31 cellular contexts compared by ENCODE assay signal in the genomic region with DNA sequence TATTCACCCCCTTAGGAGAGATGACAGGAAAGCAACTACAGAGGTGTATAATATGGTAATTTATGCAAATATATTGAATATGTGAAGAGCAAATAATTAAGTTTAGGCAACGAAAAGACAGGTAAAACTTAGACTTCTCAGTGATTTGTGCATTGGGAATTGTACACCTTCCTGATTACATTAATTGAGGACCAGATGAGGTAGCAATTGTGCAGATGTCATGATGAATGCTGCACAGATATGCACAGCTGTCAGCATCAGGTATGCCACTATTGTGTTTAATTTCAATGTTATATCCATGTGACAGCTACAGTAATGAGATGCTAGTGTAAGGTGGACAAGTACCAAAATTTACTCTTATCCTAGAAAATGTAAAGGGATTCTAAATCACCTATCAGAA.
"Had no signal": no experiment of that assay in that cellular context is flagged by ENCODE, and none has a peak within 500 bp of the region (broad histone marks: within the 10 kb centered on the region; RNA-seq: fewer than 3 reads in every experiment).

No MANE protein-coding gene starts in this region.

- H3K27ac ChIP-seq: adrenal gland, ascending aorta, body of pancreas, brain microvascular endothelial cell, breast epithelium, cardiac muscle cell had no signal

- H3K36me3 ChIP-seq: adrenal gland, ascending aorta, brain microvascular endothelial cell, breast epithelium, cardiac muscle cell had no signal

- H3K4me3 ChIP-seq: adrenal gland, ascending aorta, body of pancreas, breast epithelium, cardiac muscle cell had no signal

- DNase-seq: activated effector memory CD4-positive, alpha-beta T cell treated with anti-CD3 and anti-CD28 coated beads, Interleukin-2, amount 50 U/mL, for 16 hours; activated effector memory CD4-positive, alpha-beta T cell treated with Interleukin-2 at 50 U/mL for 16 hours; activated gamma-delta T cell; activated gamma-delta T cell treated with Interleukin-2 at 50 U/mL for 16 hours; activated naive CD4-positive, alpha-beta T cell; activated naive CD4-positive, alpha-beta T cell treated with anti-CD3 and anti-CD28 coated beads for 36 hours; activated naive CD4-positive, alpha-beta T cell treated with anti-CD3 and anti-CD28 coated beads, Interleukin-2, amount 10 ng/mL, durations not matched to agents 7 days and 5 days; activated naive CD4-positive, alpha-beta T cell treated with anti-CD3 and anti-CD28 coated beads, Interleukin-2, amount 50 U/mL, for 16 hours; activated naive CD4-positive, alpha-beta T cell treated with Interleukin-2 at 50 U/mL for 16 hours; activated naive CD8-positive, alpha-beta T cell treated with anti-CD3 and anti-CD28 coated beads for 36 hours; activated naive CD8-positive, alpha-beta T cell treated with anti-CD3 and anti-CD28 coated beads, Interleukin-2, amount 10 ng/mL, durations not matched to agents 7 days and 5 days; activated naive CD8-positive, alpha-beta T cell treated with anti-CD3 and anti-CD28 coated beads, Interleukin-2, amount 50 U/mL, for 24 hours; activated T-cell treated with anti-CD3 and anti-CD28 coated beads, Interleukin-2, amount 50 U/mL, for 24 hours; activated T-cell treated with anti-CD3 and anti-CD28 coated beads, Interleukin-2, amount 50 U/mL, for 4 hours; activated T-cell treated with anti-CD3 and anti-CD28 coated beads, Interleukin-2, amount 50 U/mL, for 48 hours; activated T-cell treated with anti-CD3 and anti-CD28 coated beads, Interleukin-2, amount 50 U/mL, for 72 hours; adrenal gland; amniotic stem cell; amygdala; anterior cingulate cortex; aorta; body of pancreas; brain microvascular endothelial cell; caudate nucleus; central memory CD4-positive, alpha-beta T cell; cerebellar nuclear complex had no signal

- ATAC-seq: activated naive CD4-positive, alpha-beta T cell treated with anti-CD3 and anti-CD28 coated beads, Interleukin-2, amount 50 U/mL, for 72 hours; activated naive CD8-positive, alpha-beta T cell treated with anti-CD3 and anti-CD28 coated beads, Interleukin-2, amount 50 U/mL, for 24 hours; activated T-cell treated with anti-CD3 and anti-CD28 coated beads, Interleukin-2, amount 50 U/mL, for 4 hours; activated T-cell treated with anti-CD3 and anti-CD28 coated beads, Interleukin-2, amount 50 U/mL, for 72 hours; activated T-helper 17 cell treated with anti-CD3 and anti-CD28 coated beads, Interleukin-2, amount 50 U/mL, for 72 hours; body of pancreas had no signal

- H3K27me3 ChIP-seq: adrenal gland, ascending aorta, body of pancreas, brain microvascular endothelial cell, breast epithelium, cardiac muscle cell had no signal

- H3K9me3 ChIP-seq: adrenal gland, ascending aorta, body of pancreas, breast epithelium had no signal
